ENCODE assay signal across 19 cellular contexts in genomic region chr6:93932175-93932574, GRCh38.
DNase-seq lines count a peak whose midpoint lies in the region; ATAC-seq and TF ChIP-seq lines count a peak whose summit lies in the region.
"Had no signal": no experiment of that assay in that cellular context is flagged by ENCODE, and none has a peak within 500 bp of the region (broad histone marks: within the 10 kb centered on the region; RNA-seq: fewer than 3 reads in every experiment).

No MANE protein-coding gene starts in this region.

- no peak overlapping the region for H3K4me3 ChIP-seq in GM23338
- H3K4me3 ChIP-seq: BLaER1, HAP-1 had no signal

- no peak overlapping the region for H3K27ac ChIP-seq in GM23338 (ENCODE audit: low read depth)
- H3K27ac ChIP-seq: 22Rv1, BLaER1, C4-2B had no signal

- no peaks in the 10 kb centered on the region for H3F3A ChIP-seq in GM23338 (replicated peaks; ENCODE audit: low read depth)

- no peak overlapping the region for H3K4me2 ChIP-seq in GM23338
- H3K4me2 ChIP-seq: BLaER1 had no signal

- H3K4me3 Mint-ChIP-seq in GM23338 = no peak overlapping the region
- H3K4me3 Mint-ChIP-seq in WTC11 = no peak overlapping the region
- no peak overlapping the region for H3K4me3 Mint-ChIP-seq in endothelial cell (ENCODE audit: unreplicated experiment)
- no peak overlapping the region for H3K4me3 Mint-ChIP-seq in type B pancreatic cell
- H3K4me3 Mint-ChIP-seq: B cell; CD4-positive, CD25-positive, alpha-beta regulatory T cell; CD8-positive, alpha-beta T cell; HFFc6 had no signal

- POLR2A ChIA-PET in WTC11 (lab: Charles Lee) = no interaction called here

- H3K9me3 Mint-ChIP-seq in GM23338 (no peaks in the 10 kb centered on the region), WTC11 (no peaks in the 10 kb centered on the region), endothelial cell (ENCODE audit: unreplicated experiment) (no peaks in the 10 kb centered on the region), type B pancreatic cell (no peaks in the 10 kb centered on the region)

- no peaks in the 10 kb centered on the region for H4K20me1 ChIP-seq in GM23338 (replicated peaks; ENCODE audit: insufficient read depth)
- H4K20me1 ChIP-seq: BLaER1 had no signal

- H3K79me2 ChIP-seq in GM23338 (replicated peaks; ENCODE audit: insufficient read depth) = no peaks in the 10 kb centered on the region

- CTCF ChIA-PET in WTC11 (lab: Charles Lee) = no interaction called here

- H3K4me1 Mint-ChIP-seq in GM23338 (peaks cover 19% of the 10 kb centered on the region), WTC11 (peaks cover 15% of the 10 kb centered on the region), endothelial cell (ENCODE audit: unreplicated experiment) (no peaks in the 10 kb centered on the region), type B pancreatic cell (ENCODE audit: unreplicated experiment) (no peaks in the 10 kb centered on the region)
- H3K4me1 Mint-ChIP-seq: B cell; CD4-positive, CD25-positive, alpha-beta regulatory T cell had no signal

- H3K36me3 Mint-ChIP-seq in GM23338 (ENCODE audit: low read depth) (no peaks in the 10 kb centered on the region), WTC11 (no peaks in the 10 kb centered on the region), endothelial cell (ENCODE audit: low read depth, unreplicated experiment) (no peaks in the 10 kb centered on the region), type B pancreatic cell (no peaks in the 10 kb centered on the region)
- H3K36me3 Mint-ChIP-seq: CD4-positive, CD25-positive, alpha-beta regulatory T cell; CD8-positive, alpha-beta T cell had no signal

- no peak overlapping the region for H2AFZ ChIP-seq in GM23338

- H3K4me1 ChIP-seq in GM23338 (ENCODE audit: insufficient read depth) = peaks cover 16% of the 10 kb centered on the region
- H3K4me1 ChIP-seq: BLaER1, Caco-2, HAP-1 had no signal

- H3K9me2 ChIP-seq in GM23338 (ENCODE audit: insufficient read depth) = no peaks in the 10 kb centered on the region

- H3K27me3 ChIP-seq in GM23338 (ENCODE audit: insufficient read depth) = no peaks in the 10 kb centered on the region
- H3K27me3 ChIP-seq: BLaER1 had no signal

- H3K36me3 ChIP-seq in GM23338 (ENCODE audit: insufficient read depth) = no peaks in the 10 kb centered on the region
- H3K36me3 ChIP-seq: BLaER1, HAP-1 had no signal

- peaks cover 3% of the 10 kb centered on the region for H3K27me3 Mint-ChIP-seq in GM23338 (ENCODE audit: insufficient read depth, low read depth, poor library complexity)
- no peaks in the 10 kb centered on the region for H3K27me3 Mint-ChIP-seq in WTC11 (ENCODE audit: low read depth)
- no peaks in the 10 kb centered on the region for H3K27me3 Mint-ChIP-seq in endothelial cell (ENCODE audit: unreplicated experiment)
- no peaks in the 10 kb centered on the region for H3K27me3 Mint-ChIP-seq in type B pancreatic cell
- H3K27me3 Mint-ChIP-seq: B cell; CD4-positive, CD25-positive, alpha-beta regulatory T cell had no signal

- DNase-seq in GM23338 (ENCODE audit: low spot score) (peak; percentile 34), WTC11 (ENCODE audit: low spot score) (no peak), endothelial cell (ENCODE audit: low spot score) (no peak), type B pancreatic cell (ENCODE audit: extremely low spot score, unreplicated experiment) (no peak), NCI-H1436 treated with DMSO at 0.1 percent for 48 hours (lab: John Stamatoyannopoulos, UW) (no peak)
- DNase-seq: CD4-positive, CD25-positive, alpha-beta regulatory T cell; CD8-positive, alpha-beta T cell; DMS153; DND-41; GOT3; HFFc6 had no signal

- H3K27ac Mint-ChIP-seq in GM23338 (no peak overlapping the region), WTC11 (no peak overlapping the region), endothelial cell (ENCODE audit: unreplicated experiment) (no peak overlapping the region), type B pancreatic cell (no peak overlapping the region)
- H3K27ac Mint-ChIP-seq: B cell; CD4-positive, CD25-positive, alpha-beta regulatory T cell; CD8-positive, alpha-beta T cell; HFFc6 had no signal

- TF ChIP-seq CTCF in GM23338 (conservative IDR thresholded peaks at IDR 0.05; ENCODE audit: low read depth in 2 of 2) (peak in 1 of 2 experiments; percentile 30; a peak in 2 of 4 replicates), WTC11 (IDR thresholded peaks at IDR 0.05) (no peak), endothelial cell (IDR thresholded peaks at IDR 0.05; ENCODE audit: unreplicated experiment) (peak; percentile 17), type B pancreatic cell (conservative IDR thresholded peaks at IDR 0.05) (peak; percentile 29)

- ATAC-seq in GM23338 (peak; percentile 64), WTC11 (peak; percentile 77), HG02884 (IDR thresholded peaks at IDR 0.05; ENCODE audit: unreplicated experiment) (no peak), GM18858 (IDR thresholded peaks at IDR 0.05; ENCODE audit: unreplicated experiment) (no peak)
- ATAC-seq: CD8-positive, alpha-beta T cell had no signal

TF ChIP-seq in GM23338, 12 proteins besides CTCF, POLR2A, EP300 and RAD21:
- TF ChIP-seq, protein P1, sequence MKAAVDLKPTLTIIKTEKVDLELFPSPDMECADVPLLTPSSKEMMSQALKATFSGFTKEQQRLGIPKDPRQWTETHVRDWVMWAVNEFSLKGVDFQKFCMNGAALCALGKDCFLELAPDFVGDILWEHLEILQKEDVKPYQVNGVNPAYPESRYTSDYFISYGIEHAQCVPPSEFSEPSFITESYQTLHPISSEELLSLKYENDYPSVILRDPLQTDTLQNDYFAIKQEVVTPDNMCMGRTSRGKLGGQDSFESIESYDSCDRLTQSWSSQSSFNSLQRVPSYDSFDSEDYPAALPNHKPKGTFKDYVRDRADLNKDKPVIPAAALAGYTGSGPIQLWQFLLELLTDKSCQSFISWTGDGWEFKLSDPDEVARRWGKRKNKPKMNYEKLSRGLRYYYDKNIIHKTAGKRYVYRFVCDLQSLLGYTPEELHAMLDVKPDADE (IDR thresholded peaks at IDR 0.05) = no peak

TF ChIP-seq in WTC11, 78 proteins besides CTCF, POLR2A, EP300 and RAD21 (continues in another document):
- TF ChIP-seq NFATC4 (CRISPR knock-in tag; IDR thresholded peaks at IDR 0.05) (no peak), ATF1 (CRISPR knock-in tag; IDR thresholded peaks at IDR 0.05) (no peak), EMX1 (CRISPR knock-in tag; IDR thresholded peaks at IDR 0.05) (no peak), FOXK1 (CRISPR knock-in tag; IDR thresholded peaks at IDR 0.05) (no peak), FOXP4 (CRISPR knock-in tag; IDR thresholded peaks at IDR 0.05) (no peak), RORB (CRISPR knock-in tag; IDR thresholded peaks at IDR 0.05) (no peak), GRHL2 (CRISPR knock-in tag; IDR thresholded peaks at IDR 0.05; ENCODE audit: insufficient replicate concordance, severe bottlenecking) (no peak), AR (CRISPR knock-in tag; IDR thresholded peaks at IDR 0.05) (no peak), PRRX2 (CRISPR knock-in tag; IDR thresholded peaks at IDR 0.05) (no peak), HMGA2 (CRISPR knock-in tag; IDR thresholded peaks at IDR 0.05) (no peak), KAT7 (CRISPR knock-in tag; IDR thresholded peaks at IDR 0.05; ENCODE audit: borderline replicate concordance) (no peak), TP53 (CRISPR knock-in tag; IDR thresholded peaks at IDR 0.05) (no peak), TEAD1 (CRISPR knock-in tag; IDR thresholded peaks at IDR 0.05) (no peak)
- TF ChIP-seq, protein P2, sequence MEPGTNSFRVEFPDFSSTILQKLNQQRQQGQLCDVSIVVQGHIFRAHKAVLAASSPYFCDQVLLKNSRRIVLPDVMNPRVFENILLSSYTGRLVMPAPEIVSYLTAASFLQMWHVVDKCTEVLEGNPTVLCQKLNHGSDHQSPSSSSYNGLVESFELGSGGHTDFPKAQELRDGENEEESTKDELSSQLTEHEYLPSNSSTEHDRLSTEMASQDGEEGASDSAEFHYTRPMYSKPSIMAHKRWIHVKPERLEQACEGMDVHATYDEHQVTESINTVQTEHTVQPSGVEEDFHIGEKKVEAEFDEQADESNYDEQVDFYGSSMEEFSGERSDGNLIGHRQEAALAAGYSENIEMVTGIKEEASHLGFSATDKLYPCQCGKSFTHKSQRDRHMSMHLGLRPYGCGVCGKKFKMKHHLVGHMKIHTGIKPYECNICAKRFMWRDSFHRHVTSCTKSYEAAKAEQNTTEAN (CRISPR knock-in tag; IDR thresholded peaks at IDR 0.05) = no peak

Comparison
In these comparisons a context has a peak if more than half of its experiments do, and no peak if none do; other contexts are left out.
1. ATAC-seq: peak in GM23338 (single experiment) and WTC11 (single experiment); none in HG02884 (single experiment) and GM18858 (single experiment).